27 cellular contexts compared by ENCODE assay signal in the genomic region with DNA sequence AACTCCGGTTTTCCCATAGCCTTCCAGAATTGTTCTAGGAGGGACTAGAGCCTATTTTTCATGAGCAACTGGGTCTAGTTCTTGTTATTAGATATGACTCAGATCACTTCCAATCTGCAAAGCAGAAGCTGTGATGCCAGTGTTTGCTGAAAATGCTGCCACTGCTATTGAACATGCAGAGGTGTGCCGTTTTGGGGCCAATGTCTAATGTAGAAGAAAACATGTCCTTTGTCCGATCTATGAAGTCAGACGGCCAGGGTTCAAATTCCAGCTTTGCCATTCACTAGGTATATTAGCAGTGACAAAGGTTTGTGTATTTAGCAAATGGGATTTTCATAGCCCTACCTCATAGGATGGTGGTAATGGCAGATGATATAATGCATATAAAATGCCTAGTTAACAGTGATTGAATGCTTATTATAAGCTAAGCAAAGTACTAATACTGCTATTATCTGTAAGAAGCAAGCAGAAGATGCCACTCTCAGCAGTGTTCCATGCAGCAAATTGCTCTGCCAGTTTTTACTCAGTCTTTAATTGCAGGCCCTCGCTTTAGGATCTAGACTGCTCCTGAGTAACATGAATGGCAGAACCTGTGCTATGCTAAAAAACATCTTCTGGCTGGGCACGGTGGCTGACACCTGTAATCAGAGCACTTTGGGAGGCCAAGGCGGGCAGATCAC. TPM values are rescaled to one million over a fixed set of nuclear protein-coding genes. Genes with fewer than 3 reads are reported as not detected.
DNase-seq lines count a peak whose midpoint lies in the region; ATAC-seq and TF ChIP-seq lines count a peak whose summit lies in the region.
"Had no signal": no experiment of that assay in that cellular context is flagged by ENCODE, and none has a peak within 500 bp of the region (broad histone marks: within the 10 kb centered on the region; RNA-seq: fewer than 3 reads in every experiment).

No MANE protein-coding gene starts in this region.

- ATAC-seq in GM18505 (IDR thresholded peaks at IDR 0.05; ENCODE audit: unreplicated experiment), result no peak
- ATAC-seq: activated CD4-positive, alpha-beta T cell treated with anti-CD3 and anti-CD28 coated beads for 36 hours; activated CD8-positive, alpha-beta T cell treated with anti-CD3 and anti-CD28 coated beads, Interleukin-2, amount 10 ng/mL, durations not matched to agents 7 days and 5 days; Panc1; stimulated activated memory B cell treated with anti-CD40 and anti-IgM and Interleukin-4, amounts not matched to agents 10 μg/mL and 1 μg/mL and 100 μg/mL, for 72 hours; upper lobe of right lung had no signal

- H3K9me3 Mint-ChIP-seq in Caco-2 (ENCODE audit: unreplicated experiment), result peaks cover 10% of the 10 kb centered on the region
- H3K9me3 Mint-ChIP-seq in activated T-helper 2 cell treated with anti-CD3 and anti-CD28 coated beads, Interferon-gamma antibody, Interleukin-2, Interleukin-4, amounts not matched to agents 10 μg/mL and 5 μg/mL and 100 μg/mL, durations not matched to agents 14 hours and 24 hours and 36 hours, result peaks cover 3% of the 10 kb centered on the region
- H3K9me3 Mint-ChIP-seq: CD4-positive, CD25-positive, alpha-beta regulatory T cell; nephron had no signal

- H3K4me3 Mint-ChIP-seq in Caco-2 (ENCODE audit: unreplicated experiment), result no peak overlapping the region
- H3K4me3 Mint-ChIP-seq in activated T-helper 2 cell treated with anti-CD3 and anti-CD28 coated beads, Interferon-gamma antibody, Interleukin-2, Interleukin-4, amounts not matched to agents 10 μg/mL and 5 μg/mL and 100 μg/mL, durations not matched to agents 14 hours and 24 hours and 36 hours (ENCODE audit: low read depth), result no peak overlapping the region
- H3K4me3 Mint-ChIP-seq: activated CD4-positive, alpha-beta T cell treated with anti-CD3 and anti-CD28 coated beads for 36 hours; activated CD8-positive, alpha-beta T cell treated with anti-CD3 and anti-CD28 coated beads, Interleukin-2, amount 10 ng/mL, durations not matched to agents 7 days and 5 days; activated naive CD4-positive, alpha-beta T cell treated with anti-CD3 and anti-CD28 coated beads, Interleukin-2, amount 50 U/mL, for 24 hours; CD4-positive, CD25-positive, alpha-beta regulatory T cell; mesothelial cell of epicardium; nephron; stimulated activated memory B cell treated with anti-CD40 and anti-IgM and Interleukin-4, amounts not matched to agents 10 μg/mL and 1 μg/mL and 100 μg/mL, for 72 hours had no signal

- CTCF ChIA-PET in Caco-2 (lab: Charles Lee), result no interaction called here

- no peaks in the 10 kb centered on the region for H3K27me3 ChIP-seq in Caco-2 (replicated peaks; ENCODE audit: control insufficient read depth, insufficient read depth, low read length)
- no peaks in the 10 kb centered on the region for H3K27me3 ChIP-seq in hepatocyte
- H3K27me3 ChIP-seq in muscle layer of duodenum (ENCODE audit: low read depth, low read length), result no peaks in the 10 kb centered on the region
- H3K27me3 ChIP-seq: dorsolateral prefrontal cortex, upper lobe of right lung had no signal

- peaks cover 12% of the 10 kb centered on the region for H3K4me1 Mint-ChIP-seq in Caco-2 (ENCODE audit: low read depth, unreplicated experiment)
- no peaks in the 10 kb centered on the region for H3K4me1 Mint-ChIP-seq in activated T-helper 2 cell treated with anti-CD3 and anti-CD28 coated beads, Interferon-gamma antibody, Interleukin-2, Interleukin-4, amounts not matched to agents 10 μg/mL and 5 μg/mL and 100 μg/mL, durations not matched to agents 14 hours and 24 hours and 36 hours (ENCODE audit: low read depth)
- H3K4me1 Mint-ChIP-seq: activated CD4-positive, alpha-beta T cell treated with anti-CD3 and anti-CD28 coated beads for 36 hours; activated naive CD4-positive, alpha-beta T cell treated with anti-CD3 and anti-CD28 coated beads, Interleukin-2, amount 50 U/mL, for 24 hours; CD4-positive, CD25-positive, alpha-beta regulatory T cell; stimulated activated memory B cell treated with anti-CD40 and anti-IgM and Interleukin-4, amounts not matched to agents 10 μg/mL and 1 μg/mL and 100 μg/mL, for 72 hours had no signal

- no peaks in the 10 kb centered on the region for H3K36me3 ChIP-seq in Caco-2 (ENCODE audit: control insufficient read depth, insufficient read depth, low read length)
- H3K36me3 ChIP-seq in hepatocyte (replicated peaks; ENCODE audit: insufficient read depth, low read depth), result no peaks in the 10 kb centered on the region
- H3K36me3 ChIP-seq in muscle layer of duodenum (ENCODE audit: control insufficient read depth in 1 of 2, insufficient read depth in 2 of 2, low read length in 2 of 2), result no peaks in the 10 kb centered on the region
- H3K36me3 ChIP-seq: upper lobe of right lung had no signal

- peak overlapping the region; percentile 29 for H3K4me2 ChIP-seq in hepatocyte

- peak overlapping the region; percentile 50 for H3K27ac Mint-ChIP-seq in Caco-2 (ENCODE audit: unreplicated experiment)
- H3K27ac Mint-ChIP-seq in activated T-helper 2 cell treated with anti-CD3 and anti-CD28 coated beads, Interferon-gamma antibody, Interleukin-2, Interleukin-4, amounts not matched to agents 10 μg/mL and 5 μg/mL and 100 μg/mL, durations not matched to agents 14 hours and 24 hours and 36 hours, result no peak overlapping the region
- H3K27ac Mint-ChIP-seq: activated CD4-positive, alpha-beta T cell treated with anti-CD3 and anti-CD28 coated beads for 36 hours; activated CD8-positive, alpha-beta T cell treated with anti-CD3 and anti-CD28 coated beads, Interleukin-2, amount 10 ng/mL, durations not matched to agents 7 days and 5 days; activated naive CD4-positive, alpha-beta T cell treated with anti-CD3 and anti-CD28 coated beads, Interleukin-2, amount 50 U/mL, for 24 hours; CD4-positive, CD25-positive, alpha-beta regulatory T cell; stimulated activated memory B cell treated with anti-CD40 and anti-IgM and Interleukin-4, amounts not matched to agents 10 μg/mL and 1 μg/mL and 100 μg/mL, for 72 hours had no signal

- H2AFZ ChIP-seq in hepatocyte, result no peak overlapping the region

- H3K4me3 ChIP-seq in Caco-2 (ENCODE audit: low read depth, low read length) (no peak overlapping the region), hepatocyte (no peak overlapping the region), muscle layer of duodenum (ENCODE audit: low read depth in 1 of 2, low read length in 2 of 2) (no peak overlapping the region)
- H3K4me3 ChIP-seq: dorsolateral prefrontal cortex, upper lobe of right lung had no signal

- intact Hi-C loops in Caco-2 (cut with micrococcal nuclease; ENCODE audit: unreplicated experiment), result no loop called here
- intact Hi-C loops in activated T-helper 2 cell treated with anti-CD3 and anti-CD28 coated beads, Interferon-gamma antibody, Interleukin-2, Interleukin-4, amounts not matched to agents 10 μg/mL and 5 μg/mL and 100 μg/mL, durations not matched to agents 14 hours and 24 hours and 36 hours (cut with micrococcal nuclease), result no loop called here

- no peak for TF ChIP-seq POLR2A in GM18505 (IDR thresholded peaks at IDR 0.05; ENCODE audit: borderline replicate concordance, extremely low read depth, insufficient read depth, insufficient read length)

- H3K27ac ChIP-seq in VCaP (peak overlapping the region; percentile 68), hepatocyte (peak overlapping the region; percentile 94), muscle layer of duodenum (ENCODE audit: low read length) (peak overlapping the region; percentile 36)
- H3K27ac ChIP-seq: upper lobe of right lung had no signal

- 84% methylated on average over 7 of the region's 7 CpGs for WGBS in hepatocyte (ENCODE audit: low lambda C conversion rate, missing lambda C conversion rate)

- POLR2A ChIA-PET in Caco-2 (lab: Charles Lee), result no interaction called here

- BruUV-seq in Caco-2 (replicated peaks; lab: Mats Ljungman, UMichigan), result no TSS peak

- H3K27me3 Mint-ChIP-seq in Caco-2 (ENCODE audit: insufficient read depth, unreplicated experiment), result no peaks in the 10 kb centered on the region
- peaks cover 3% of the 10 kb centered on the region for H3K27me3 Mint-ChIP-seq in activated T-helper 2 cell treated with anti-CD3 and anti-CD28 coated beads, Interferon-gamma antibody, Interleukin-2, Interleukin-4, amounts not matched to agents 10 μg/mL and 5 μg/mL and 100 μg/mL, durations not matched to agents 14 hours and 24 hours and 36 hours (ENCODE audit: low read depth)

- peaks cover 28% of the 10 kb centered on the region for H3K4me1 ChIP-seq in Caco-2
- H3K4me1 ChIP-seq in hepatocyte (ENCODE audit: insufficient read depth), result peaks cover 21% of the 10 kb centered on the region
- H3K4me1 ChIP-seq in muscle layer of duodenum (ENCODE audit: control insufficient read depth in 1 of 2, insufficient read depth in 2 of 2, low read length in 2 of 2), result no peaks in the 10 kb centered on the region
- H3K4me1 ChIP-seq: upper lobe of right lung had no signal

- no peaks in the 10 kb centered on the region for H3K9me2 ChIP-seq in hepatocyte (replicated peaks; ENCODE audit: insufficient read depth)

- H3K9me3 ChIP-seq in Caco-2 (no peaks in the 10 kb centered on the region; the same call in 1 of the 2 replicates), hepatocyte (ENCODE audit: low read depth) (no peaks in the 10 kb centered on the region), muscle layer of duodenum (ENCODE audit: control insufficient read depth in 1 of 2, low read length in 2 of 2) (no peaks in the 10 kb centered on the region)
- H3K9me3 ChIP-seq: upper lobe of right lung had no signal

- no peaks in the 10 kb centered on the region for H3K36me3 Mint-ChIP-seq in Caco-2 (ENCODE audit: insufficient read depth, unreplicated experiment)
- H3K36me3 Mint-ChIP-seq in activated T-helper 2 cell treated with anti-CD3 and anti-CD28 coated beads, Interferon-gamma antibody, Interleukin-2, Interleukin-4, amounts not matched to agents 10 μg/mL and 5 μg/mL and 100 μg/mL, durations not matched to agents 14 hours and 24 hours and 36 hours (ENCODE audit: low read depth), result no peaks in the 10 kb centered on the region
- H3K36me3 Mint-ChIP-seq: CD4-positive, CD25-positive, alpha-beta regulatory T cell; stimulated activated memory B cell treated with anti-CD40 and anti-IgM and Interleukin-4, amounts not matched to agents 10 μg/mL and 1 μg/mL and 100 μg/mL, for 72 hours had no signal

- H4K20me1 ChIP-seq in hepatocyte (ENCODE audit: insufficient read depth, poor library complexity, severe bottlenecking), result no peaks in the 10 kb centered on the region

- no peaks in the 10 kb centered on the region for H3K79me2 ChIP-seq in hepatocyte

- DNase-seq in Caco-2, result peak; percentile 50 to 73
- DNase-seq in hepatocyte (ENCODE audit: low spot score), result peak; percentile 81
- no peak for DNase-seq in activated T-helper 2 cell treated with anti-CD3 and anti-CD28 coated beads, Interferon-gamma antibody, Interleukin-2, Interleukin-4, amounts not matched to agents 10 μg/mL and 5 μg/mL and 100 μg/mL, durations not matched to agents 14 hours and 24 hours and 36 hours (ENCODE audit: low spot score)
- DNase-seq in DMS 273 treated with DMSO at 0.1 percent for 48 hours (lab: John Stamatoyannopoulos, UW), result no peak
- DNase-seq in KG1 (lab: John Stamatoyannopoulos, UW), result no peak
- DNase-seq: activated CD4-positive, alpha-beta T cell treated with anti-CD3 and anti-CD28 coated beads for 36 hours; activated CD8-positive, alpha-beta T cell treated with anti-CD3 and anti-CD28 coated beads, Interleukin-2, amount 10 ng/mL, durations not matched to agents 7 days and 5 days; activated T-cell treated with anti-CD3 and anti-CD28 coated beads for 4 hours; amniotic stem cell; CD4-positive, CD25-positive, alpha-beta regulatory T cell; dorsolateral prefrontal cortex; glutamatergic neuron; NCI-H1417; NCI-H2081; NCI-H2227 treated with DMSO at 0.1 percent for 48 hours; NCI-H526; SHP77; substantia nigra; upper lobe of right lung had no signal

- no peak for TF ChIP-seq CTCF in Caco-2 (IDR thresholded peaks at IDR 0.05; ENCODE audit: insufficient read depth in 1 of 2, low read depth in 1 of 2, low read length in 1 of 2, severe bottlenecking in 1 of 2, unreplicated experiment in 1 of 2)
- no peak for TF ChIP-seq CTCF in VCaP (conservative IDR thresholded peaks at IDR 0.05)
- TF ChIP-seq CTCF in hepatocyte (IDR thresholded peaks at IDR 0.05; ENCODE audit: poor library complexity), result no peak

RNA-seq across cellular contexts. Expression of a gene that starts 40.1 kb away (rescaled TPM):
- 98.6 and 102 TPM in 2 replicates for total RNA-seq in Caco-2 (2022)
- total RNA-seq in hepatocyte, result 88.9 and 93.4 TPM in 2 replicates
- 66.3 and 75.0 TPM in 2 replicates for polyA plus RNA-seq in hepatocyte
- 0.39 and 0.64 TPM in 2 replicates for total RNA-seq in activated T-helper 2 cell treated with anti-CD3 and anti-CD28 coated beads, Interferon-gamma antibody, Interleukin-2, Interleukin-4, amounts not matched to agents 10 μg/mL and 5 μg/mL and 100 μg/mL, durations not matched to agents 14 hours and 24 hours and 36 hours

Comparison
In these comparisons a context has a peak if more than half of its experiments do, and no peak if none do; other contexts are left out.
1. DNase-seq: peak in Caco-2 (2 of 2) and hepatocyte (single experiment); none in activated T-helper 2 cell treated with anti-CD3 and anti-CD28 coated beads, Interferon-gamma antibody, Interleukin-2, Interleukin-4, amounts not matched to agents 10 μg/mL and 5 μg/mL and 100 μg/mL, durations not matched to agents 14 hours and 24 hours and 36 hours (single experiment), DMS 273 treated with DMSO at 0.1 percent for 48 hours (single experiment) and KG1 (single experiment).
2. H3K27ac ChIP-seq: peak in every context shown above with its lines; median percentile 94 in hepatocyte; 68 in VCaP; 36 in muscle layer of duodenum.
3. RNA of a gene that starts 40.1 kb away (total RNA-seq): 98.6 to 102 TPM in Caco-2 and 88.9 to 93.4 TPM in hepatocyte; 0.39 to 0.64 TPM in activated T-helper 2 cell treated with anti-CD3 and anti-CD28 coated beads, Interferon-gamma antibody, Interleukin-2, Interleukin-4, amounts not matched to agents 10 μg/mL and 5 μg/mL and 100 μg/mL, durations not matched to agents 14 hours and 24 hours and 36 hours; every median in the first group is over 10 times any median in the second.